1 cellular context compared by ENCODE assay signal in genomic region chr1:25412870-25413623, GRCh38.
TF ChIP-seq lines count a peak whose summit lies in the region.
"Not testable (repeated sequence)": the region's sequence is repeated elsewhere in the genome, so short reads cannot be mapped to it uniquely, and the experiment has no call there.

No MANE protein-coding gene starts in this region.

TF ChIP-seq in K562, 482 proteins besides CTCF, POLR2A, EP300 and RAD21 (continued from another document and continues in another):
- TF ChIP-seq CBFA2T3 (IDR thresholded peaks at IDR 0.05) (peak; percentile 99), RCOR1 (IDR thresholded peaks at IDR 0.05; ENCODE audit: borderline replicate concordance in 1 of 2, low read depth in 2 of 2, low read length in 2 of 2) (peak; percentile 71 to 88; a peak in 2 of 4 replicates), HDAC1 (IDR thresholded peaks at IDR 0.05) (peak in 1 of 2 experiments; percentile 74; a peak in 1 of 4 replicates), KDM1A (IDR thresholded peaks at IDR 0.05) (peak; percentile 94 to 95), MITF (IDR thresholded peaks at IDR 0.05) (0 out of 2 replicates have a peak, but pooled peaks have one; percentile 42), SOX6 (IDR thresholded peaks at IDR 0.05) (peak; percentile 96), MYNN (IDR thresholded peaks at IDR 0.05) (peak; percentile 76; the same call in 1 of the 2 replicates), EP400 (IDR thresholded peaks at IDR 0.05) (peak; percentile 40; the same call in 1 of the 2 replicates), ATF1 (tag; IDR thresholded peaks at IDR 0.05) (peak; percentile 38; the same call in 1 of the 2 replicates), NR4A1 (tag; IDR thresholded peaks at IDR 0.05) (peak; percentile 58), TARDBP (IDR thresholded peaks at IDR 0.05) (peak; percentile 95), MAFF (IDR thresholded peaks at IDR 0.05; ENCODE audit: low read length) (0 out of 2 replicates have a peak, but pooled peaks have one; percentile 18), TAF1 (IDR thresholded peaks at IDR 0.05; ENCODE audit: control insufficient read depth, extremely low read depth, insufficient read depth, low read length, severe bottlenecking) (peak; percentile 44), SMARCA4 (IDR thresholded peaks at IDR 0.05) (peak; percentile 93), GATA2 (CRISPR knock-in tag; IDR thresholded peaks at IDR 0.05) (peak; percentile 96), ATF4 (CRISPR knock-in tag; IDR thresholded peaks at IDR 0.05) (0 out of 2 replicates have a peak, but pooled peaks have one; percentile 42), ZBTB7A (IDR thresholded peaks at IDR 0.05; ENCODE audit: borderline replicate concordance, control insufficient read depth, low read depth, low read length) (peak; percentile 51; the same call in 1 of the 2 replicates), SMARCC2 (IDR thresholded peaks at IDR 0.05; ENCODE audit: low read depth) (peak; percentile 89), MLLT1 (IDR thresholded peaks at IDR 0.05) (0 out of 4 replicates have a peak, but pooled peaks of 1 of the 2 experiments have one; percentile 50), C11orf30 (IDR thresholded peaks at IDR 0.05; ENCODE audit: low read depth) (peak; percentile 47), LEF1 (IDR thresholded peaks at IDR 0.05) (peak; percentile 82), ZBTB11 (CRISPR knock-in tag; IDR thresholded peaks at IDR 0.05) (peak in 1 of 3 experiments; percentile 84; a peak in 2 of 6 replicates), CBX3 (IDR thresholded peaks at IDR 0.05; ENCODE audit: borderline replicate concordance in 1 of 2, low read length in 2 of 2) (peak in 1 of 2 experiments; percentile 49; a peak in 1 of 3 replicates), CXXC5 (CRISPR knock-in tag; IDR thresholded peaks at IDR 0.05) (peak; percentile 64; the same call in 1 of the 2 replicates), HDAC3 (IDR thresholded peaks at IDR 0.05; ENCODE audit: borderline replicate concordance, partially characterized antibody) (peak; percentile 92), ZNF609 (CRISPR knock-in tag; IDR thresholded peaks at IDR 0.05; ENCODE audit: borderline replicate concordance) (peak; percentile 80; the same call in 1 of the 2 replicates), MNT (conservative IDR thresholded peaks at IDR 0.05) (peak; percentile 45 to 54; a peak in 3 of 4 replicates), VEZF1 (CRISPR knock-in tag; IDR thresholded peaks at IDR 0.05) (peak; percentile 79; the same call in 1 of the 2 replicates), ETV5 (CRISPR knock-in tag; IDR thresholded peaks at IDR 0.05; ENCODE audit: low read depth) (peak; percentile 33; the same call in 1 of the 2 replicates), NFIC (IDR thresholded peaks at IDR 0.05) (peak; percentile 97), MTA2 (IDR thresholded peaks at IDR 0.05; ENCODE audit: low read depth) (peak; percentile 97), MTA1 (IDR thresholded peaks at IDR 0.05; ENCODE audit: borderline replicate concordance) (peak; percentile 70; the same call in 1 of the 2 replicates), CTBP1 (IDR thresholded peaks at IDR 0.05; ENCODE audit: borderline replicate concordance) (peak; percentile 98), MCM7 (IDR thresholded peaks at IDR 0.05) (0 out of 4 replicates have a peak, but pooled peaks of 1 of the 2 experiments have one; percentile 36), SP1 (CRISPR knock-in tag; IDR thresholded peaks at IDR 0.05) (peak; percentile 76), ZBTB17 (CRISPR knock-in tag; IDR thresholded peaks at IDR 0.05) (0 out of 2 replicates have a peak, but pooled peaks have one; percentile 72), ZKSCAN8 (CRISPR knock-in tag; IDR thresholded peaks at IDR 0.05) (peak; percentile 86), ZNF584 (CRISPR knock-in tag; IDR thresholded peaks at IDR 0.05; ENCODE audit: low read depth) (peak; percentile 66; the same call in 1 of the 2 replicates), NR2C1 (tag; IDR thresholded peaks at IDR 0.05) (peak; percentile 24; the same call in 1 of the 2 replicates), ARNT (IDR thresholded peaks at IDR 0.05) (peak; percentile 60 to 83; a peak in 2 of 4 replicates), TAL1 (IDR thresholded peaks at IDR 0.05) (peak; percentile 99), POLR2AphosphoS5 (IDR thresholded peaks at IDR 0.05; ENCODE audit: control insufficient read depth, insufficient read depth, low read depth, low read length) (peak; percentile 94), NFE2 (IDR thresholded peaks at IDR 0.05; ENCODE audit: low read depth) (peak; percentile 76), ZNF175 (CRISPR knock-in tag; IDR thresholded peaks at IDR 0.05; ENCODE audit: low read depth) (peak; percentile 86), NFATC3 (IDR thresholded peaks at IDR 0.05) (peak; percentile 72; the same call in 1 of the 2 replicates), NEUROD1 (IDR thresholded peaks at IDR 0.05; ENCODE audit: borderline replicate concordance, low read depth, low read length, partially characterized antibody) (peak; percentile 61), ZNF197 (CRISPR knock-in tag; IDR thresholded peaks at IDR 0.05; ENCODE audit: low read depth) (peak; percentile 93)
- not testable (repeated sequence) for TF ChIP-seq MYNN (CRISPR knock-in tag; IDR thresholded peaks at IDR 0.05); ATF1 (CRISPR knock-in tag; IDR thresholded peaks at IDR 0.05); NR4A1 (CRISPR knock-in tag; IDR thresholded peaks at IDR 0.05); NR2C1 (IDR thresholded peaks at IDR 0.05)
